13 cellular contexts compared by ENCODE assay signal in genomic region chr4:53478671-53479456, GRCh38.
DNase-seq lines count a peak whose midpoint lies in the region; ATAC-seq and TF ChIP-seq lines count a peak whose summit lies in the region.
"Had no signal": no experiment of that assay in that cellular context is flagged by ENCODE, and none has a peak within 500 bp of the region (broad histone marks: within the 10 kb centered on the region; RNA-seq: fewer than 3 reads in every experiment).

No MANE protein-coding gene starts in this region.

- H3K9me3 ChIP-seq in PC-3 (ENCODE audit: low read length) (no peaks in the 10 kb centered on the region), upper lobe of left lung (no peaks in the 10 kb centered on the region)

- DNase-seq in EL (peak; percentile 84), PC-3 (peak; percentile 93), epithelial cell of esophagus (ENCODE audit: low read depth) (peak; percentile 87), osteocyte (ENCODE audit: extremely low spot score, unreplicated experiment) (no peak), coronary artery (ENCODE audit: low spot score) (no peak), upper lobe of left lung (no peak)
- DNase-seq: DMS153; effector memory CD8-positive, alpha-beta T cell; NCI-H187 had no signal

- peak overlapping the region; percentile 31 for H3K4me2 ChIP-seq in PC-3 (ENCODE audit: low read length)

- BruUV-seq in PC-3 (replicated peaks; lab: Mats Ljungman, UMichigan): no TSS peak

- H3K27ac Mint-ChIP-seq in osteocyte (ENCODE audit: unreplicated experiment): peak overlapping the region; percentile 44
- H3K27ac Mint-ChIP-seq: activated naive CD8-positive, alpha-beta T cell; effector memory CD8-positive, alpha-beta T cell had no signal

- H3K4me1 ChIP-seq in PC-3 (ENCODE audit: insufficient read depth, low read length): peaks cover 27% of the 10 kb centered on the region
- H3K4me1 ChIP-seq in upper lobe of left lung: no peaks in the 10 kb centered on the region

- POLR2A ChIA-PET in PC-3 (lab: Charles Lee; ENCODE audit: unreplicated experiment): no interaction called here

- H3K9ac ChIP-seq in PC-3 (ENCODE audit: low read length): peak overlapping the region; percentile 3; the same call in 1 of the 2 replicates

- peaks cover 3% of the 10 kb centered on the region for H3K36me3 Mint-ChIP-seq in osteocyte (ENCODE audit: unreplicated experiment)
- H3K36me3 Mint-ChIP-seq: activated naive CD8-positive, alpha-beta T cell had no signal

- intact Hi-C loops in PC-3 (cut with micrococcal nuclease): loop anchor here (10.0 kb wide), 1 partner anchor 306 kb away; no protein-coding TSS in a partner anchor

- H3K27ac ChIP-seq in PC-3 (ENCODE audit: low read length): peak overlapping the region; percentile 72
- H3K27ac ChIP-seq in coronary artery: no peak overlapping the region
- H3K27ac ChIP-seq in upper lobe of left lung: no peak overlapping the region

- no peak for TF ChIP-seq POLR2A in upper lobe of left lung (IDR thresholded peaks at IDR 0.05)

- peaks cover 54% of the 10 kb centered on the region for H3K4me1 Mint-ChIP-seq in osteocyte (ENCODE audit: unreplicated experiment)

- no peaks in the 10 kb centered on the region for H3K27me3 ChIP-seq in PC-3 (ENCODE audit: low read length)
- H3K27me3 ChIP-seq in upper lobe of left lung: no peaks in the 10 kb centered on the region

- no peaks in the 10 kb centered on the region for H4K20me1 ChIP-seq in PC-3 (ENCODE audit: low read length)

- TF ChIP-seq EP300 in upper lobe of left lung (IDR thresholded peaks at IDR 0.05): no peak

- peaks cover 9% of the 10 kb centered on the region for H3F3A ChIP-seq in PC-3 (ENCODE audit: low read length, unreplicated experiment)

- TF ChIP-seq CTCF in PC-3 (conservative IDR thresholded peaks at IDR 0.05; ENCODE audit: low read depth, low read length) (no peak), epithelial cell of esophagus (IDR thresholded peaks at IDR 0.05; ENCODE audit: insufficient read depth, low read depth, low read length, missing control alignments) (no peak), osteocyte (IDR thresholded peaks at IDR 0.05) (no peak), coronary artery (IDR thresholded peaks at IDR 0.05) (no peak), upper lobe of left lung (IDR thresholded peaks at IDR 0.05) (no peak)

- ATAC-seq in PC-3 (peak; percentile 88), GM18858 (IDR thresholded peaks at IDR 0.05; ENCODE audit: unreplicated experiment) (no peak), HG03097 (IDR thresholded peaks at IDR 0.05; ENCODE audit: low FRiP score, unreplicated experiment) (no peak), upper lobe of left lung (ENCODE audit: low FRiP score in 2 of 2) (no peak)
- ATAC-seq: effector memory CD8-positive, alpha-beta T cell; sciatic nerve had no signal

- H3K79me2 ChIP-seq in PC-3 (ENCODE audit: low read length): no peaks in the 10 kb centered on the region

- H3K27me3 Mint-ChIP-seq in osteocyte (ENCODE audit: unreplicated experiment): no peaks in the 10 kb centered on the region

- CTCF ChIA-PET in PC-3 (lab: Charles Lee): interaction anchor here (0.5 kb wide), 1 partner anchor 12 kb away, joined by 5 read pairs; no protein-coding TSS in a partner anchor

- WGBS in upper lobe of left lung, 2 donors: 88 to 94% methylated on average over 4 of the region's 4 CpGs

- H3K4me3 ChIP-seq in PC-3 (ENCODE audit: low read length): no peak overlapping the region
- no peak overlapping the region for H3K4me3 ChIP-seq in epithelial cell of esophagus (ENCODE audit: low read length)
- no peak overlapping the region for H3K4me3 ChIP-seq in coronary artery
- no peak overlapping the region for H3K4me3 ChIP-seq in upper lobe of left lung

- no peak overlapping the region for H3K4me3 Mint-ChIP-seq in osteocyte (ENCODE audit: unreplicated experiment)
- H3K4me3 Mint-ChIP-seq: activated naive CD8-positive, alpha-beta T cell; effector memory CD8-positive, alpha-beta T cell had no signal

- no peaks in the 10 kb centered on the region for H3K9me2 ChIP-seq in PC-3 (replicated peaks; ENCODE audit: low read length)

- no peaks in the 10 kb centered on the region for H3K9me3 Mint-ChIP-seq in osteocyte (ENCODE audit: unreplicated experiment)
- H3K9me3 Mint-ChIP-seq: effector memory CD8-positive, alpha-beta T cell had no signal

- peak overlapping the region; percentile 25; the same call in 1 of the 2 replicates for H2AFZ ChIP-seq in PC-3 (ENCODE audit: low read length)

- H3K36me3 ChIP-seq in PC-3 (ENCODE audit: low read depth, low read length) (no peaks in the 10 kb centered on the region), upper lobe of left lung (no peaks in the 10 kb centered on the region)

Comparison
In these comparisons a context has a peak if more than half of its experiments do, and no peak if none do; other contexts are left out.
1. DNase-seq: peak in EL (single experiment), PC-3 (single experiment) and epithelial cell of esophagus (single experiment); none in osteocyte (single experiment), coronary artery (single experiment) and upper lobe of left lung (0 of 2).